Comparison of ENCODE assay signal across 30 cellular contexts in the genomic region with DNA sequence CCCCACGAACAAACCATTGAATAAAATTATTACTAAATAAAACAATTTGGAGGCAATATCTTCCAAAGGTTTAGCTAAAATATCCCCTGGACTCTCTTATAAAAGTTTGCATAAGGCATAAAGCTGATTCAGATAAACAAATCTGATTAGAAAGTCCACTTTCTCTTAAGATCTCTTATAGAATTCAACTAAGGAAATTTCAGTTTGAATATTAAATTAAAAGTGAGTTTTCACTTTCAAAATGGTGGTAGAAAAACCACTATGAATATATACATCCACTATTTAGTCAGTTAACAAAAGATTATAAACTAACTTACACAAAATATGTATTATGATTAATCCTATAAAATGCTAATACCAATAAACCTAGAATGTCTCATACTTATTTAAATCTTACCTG.
"Had no signal": no experiment of that assay in that cellular context is flagged by ENCODE, and none has a peak within 500 bp of the region (broad histone marks: within the 10 kb centered on the region; RNA-seq: fewer than 3 reads in every experiment).

No MANE protein-coding gene starts in this region.

- ATAC-seq: activated CD4-positive, alpha-beta T cell treated with anti-CD3 and anti-CD28 coated beads for 36 hours; activated CD8-positive, alpha-beta memory T cell treated with anti-CD3 and anti-CD28 coated beads, Interleukin-2, amount 10 ng/mL, durations not matched to agents 7 days and 5 days; activated CD8-positive, alpha-beta T cell treated with anti-CD3 and anti-CD28 coated beads, Interleukin-2, amount 10 ng/mL, durations not matched to agents 7 days and 5 days; body of pancreas; foreskin keratinocyte; gastroesophageal sphincter; heart right ventricle; T-helper 17 cell had no signal

- H3K4me1 Mint-ChIP-seq: activated CD8-positive, alpha-beta memory T cell treated with anti-CD3 and anti-CD28 coated beads, Interleukin-2, amount 10 ng/mL, durations not matched to agents 7 days and 5 days; activated naive CD4-positive, alpha-beta T cell treated with anti-CD3 and anti-CD28 coated beads, Interleukin-2, amount 50 U/mL, for 24 hours had no signal

- H3K4me1 ChIP-seq: foreskin keratinocyte had no signal

- H3K4me3 Mint-ChIP-seq: activated CD4-positive, alpha-beta memory T cell treated with anti-CD3 and anti-CD28 coated beads for 36 hours; activated CD4-positive, alpha-beta T cell treated with anti-CD3 and anti-CD28 coated beads for 36 hours; activated CD4-positive, alpha-beta T cell treated with anti-CD3 and anti-CD28 coated beads, Interleukin-2, amount 10 ng/mL, durations not matched to agents 24 days and 14 days; activated CD8-positive, alpha-beta memory T cell treated with anti-CD3 and anti-CD28 coated beads, Interleukin-2, amount 10 ng/mL, durations not matched to agents 7 days and 5 days; activated CD8-positive, alpha-beta T cell treated with anti-CD3 and anti-CD28 coated beads, Interleukin-2, amount 10 ng/mL, durations not matched to agents 7 days and 5 days; activated naive CD4-positive, alpha-beta T cell treated with anti-CD3 and anti-CD28 coated beads for 36 hours; activated naive CD4-positive, alpha-beta T cell treated with anti-CD3 and anti-CD28 coated beads, Interleukin-2, amount 50 U/mL, for 24 hours; activated naive CD8-positive, alpha-beta T cell treated with anti-CD3 and anti-CD28 coated beads for 36 hours; activated T-helper 1 cell treated with anti-CD3 and anti-CD28 coated beads, Interleukin-12 subunit alpha, Interleukin-12 subunit beta, Interleukin-2, Interleukin-4 antibody, amounts not matched to agents 30 ng/mL and 10 ng/mL and 1 ng/mL, durations not matched to agents 14 hours and 24 hours and 36 hours; T-helper 17 cell; T-helper 2 cell treated with Interferon-gamma antibody and Interleukin-4, amounts not matched to agents 5 μg/mL and 100 μg/mL, for 36 hours had no signal

- H3K36me3 ChIP-seq: esophagus muscularis mucosa, gastroesophageal sphincter, heart right ventricle had no signal

- H3K9me3 ChIP-seq: body of pancreas, esophagus muscularis mucosa, gastroesophageal sphincter, heart right ventricle had no signal

- H3K27ac ChIP-seq: body of pancreas, esophagus muscularis mucosa, foreskin keratinocyte, gastroesophageal sphincter, hepatocyte had no signal

- H3K4me3 ChIP-seq: body of pancreas, esophagus muscularis mucosa, gastroesophageal sphincter, heart right ventricle, hepatocyte had no signal

- H3K9me3 Mint-ChIP-seq: activated CD4-positive, alpha-beta memory T cell treated with anti-CD3 and anti-CD28 coated beads for 36 hours; activated CD4-positive, alpha-beta T cell treated with anti-CD3 and anti-CD28 coated beads, Interleukin-2, amount 10 ng/mL, durations not matched to agents 24 days and 14 days; activated naive CD4-positive, alpha-beta T cell treated with anti-CD3 and anti-CD28 coated beads for 36 hours; activated naive CD4-positive, alpha-beta T cell treated with anti-CD3 and anti-CD28 coated beads, Interleukin-2, amount 50 U/mL, for 24 hours; activated naive CD8-positive, alpha-beta T cell treated with anti-CD3 and anti-CD28 coated beads for 36 hours; activated T-helper 1 cell treated with anti-CD3 and anti-CD28 coated beads, Interleukin-12 subunit alpha, Interleukin-12 subunit beta, Interleukin-2, Interleukin-4 antibody, amounts not matched to agents 30 ng/mL and 10 ng/mL and 1 ng/mL, durations not matched to agents 14 hours and 24 hours and 36 hours; activated T-helper 2 cell treated with anti-CD3 and anti-CD28 coated beads, Interferon-gamma antibody, Interleukin-2, Interleukin-4, amounts not matched to agents 10 μg/mL and 5 μg/mL and 100 μg/mL, durations not matched to agents 14 hours and 24 hours and 36 hours; T-helper 2 cell treated with Interferon-gamma antibody and Interleukin-4, amounts not matched to agents 5 μg/mL and 100 μg/mL, for 36 hours had no signal

- DNase-seq: activated CD4-positive, alpha-beta memory T cell treated with anti-CD3 and anti-CD28 coated beads for 36 hours; activated CD4-positive, alpha-beta T cell treated with anti-CD3 and anti-CD28 coated beads for 36 hours; activated CD4-positive, alpha-beta T cell treated with anti-CD3 and anti-CD28 coated beads, Interleukin-2, amount 10 ng/mL, durations not matched to agents 24 days and 14 days; activated CD4-positive, CD25-positive, alpha-beta regulatory T cell; activated CD4-positive, CD25-positive, alpha-beta regulatory T cell treated with anti-CD3 and anti-CD28 coated beads, Interleukin-2, amount 50 U/mL, for 72 hours; activated CD8-positive, alpha-beta memory T cell treated with anti-CD3 and anti-CD28 coated beads, Interleukin-2, amount 10 ng/mL, durations not matched to agents 7 days and 5 days; activated CD8-positive, alpha-beta memory T cell treated with anti-CD3 and anti-CD28 coated beads, Interleukin-2, amount 50 U/mL, for 4 hours; activated CD8-positive, alpha-beta T cell treated with anti-CD3 and anti-CD28 coated beads, Interleukin-2, amount 10 ng/mL, durations not matched to agents 7 days and 5 days; activated effector memory CD4-positive, alpha-beta T cell treated with anti-CD3 and anti-CD28 coated beads, Interleukin-2, amount 50 U/mL, for 16 hours; activated naive CD4-positive, alpha-beta T cell treated with anti-CD3 and anti-CD28 coated beads for 36 hours; activated naive CD8-positive, alpha-beta T cell treated with anti-CD3 and anti-CD28 coated beads for 36 hours; activated T-cell treated with anti-CD3 and anti-CD28 coated beads, Interleukin-2, amount 50 U/mL, for 1 hour; activated T-cell treated with anti-CD3 and anti-CD28 coated beads, Interleukin-2, amount 50 U/mL, for 48 hours; anterior cingulate cortex; body of pancreas; caudate nucleus; effector CD8-positive, alpha-beta T cell; erythroblast; foreskin keratinocyte; heart right ventricle; T-helper 1 cell; T-helper 17 cell; T1000 had no signal

- H3K36me3 Mint-ChIP-seq: activated CD4-positive, alpha-beta memory T cell treated with anti-CD3 and anti-CD28 coated beads for 36 hours; activated CD8-positive, alpha-beta memory T cell treated with anti-CD3 and anti-CD28 coated beads, Interleukin-2, amount 10 ng/mL, durations not matched to agents 7 days and 5 days; activated naive CD4-positive, alpha-beta T cell treated with anti-CD3 and anti-CD28 coated beads, Interleukin-2, amount 50 U/mL, for 24 hours; activated naive CD8-positive, alpha-beta T cell treated with anti-CD3 and anti-CD28 coated beads for 36 hours had no signal

- H3K27ac Mint-ChIP-seq: activated CD4-positive, alpha-beta memory T cell treated with anti-CD3 and anti-CD28 coated beads for 36 hours; activated CD4-positive, alpha-beta T cell treated with anti-CD3 and anti-CD28 coated beads for 36 hours; activated CD4-positive, alpha-beta T cell treated with anti-CD3 and anti-CD28 coated beads, Interleukin-2, amount 10 ng/mL, durations not matched to agents 24 days and 14 days; activated CD8-positive, alpha-beta memory T cell treated with anti-CD3 and anti-CD28 coated beads, Interleukin-2, amount 10 ng/mL, durations not matched to agents 7 days and 5 days; activated CD8-positive, alpha-beta T cell treated with anti-CD3 and anti-CD28 coated beads, Interleukin-2, amount 10 ng/mL, durations not matched to agents 7 days and 5 days; activated naive CD4-positive, alpha-beta T cell treated with anti-CD3 and anti-CD28 coated beads for 36 hours; activated naive CD4-positive, alpha-beta T cell treated with anti-CD3 and anti-CD28 coated beads, Interleukin-2, amount 50 U/mL, for 24 hours; activated naive CD8-positive, alpha-beta T cell treated with anti-CD3 and anti-CD28 coated beads for 36 hours; activated T-helper 1 cell treated with anti-CD3 and anti-CD28 coated beads, Interleukin-12 subunit alpha, Interleukin-12 subunit beta, Interleukin-2, Interleukin-4 antibody, amounts not matched to agents 30 ng/mL and 10 ng/mL and 1 ng/mL, durations not matched to agents 14 hours and 24 hours and 36 hours; activated T-helper 2 cell treated with anti-CD3 and anti-CD28 coated beads, Interferon-gamma antibody, Interleukin-2, Interleukin-4, amounts not matched to agents 10 μg/mL and 5 μg/mL and 100 μg/mL, durations not matched to agents 14 hours and 24 hours and 36 hours; T-helper 17 cell; T-helper 2 cell treated with Interferon-gamma antibody and Interleukin-4, amounts not matched to agents 5 μg/mL and 100 μg/mL, for 36 hours had no signal
